Comparison of ENCODE assay signal across 15 cellular contexts in genomic region chr12:78101946-78102635, GRCh38.
DNase-seq lines count a peak whose midpoint lies in the region; ATAC-seq and TF ChIP-seq lines count a peak whose summit lies in the region.
"Had no signal": no experiment of that assay in that cellular context is flagged by ENCODE, and none has a peak within 500 bp of the region (broad histone marks: within the 10 kb centered on the region; RNA-seq: fewer than 3 reads in every experiment).

No MANE protein-coding gene starts in this region.

- H3K27ac ChIP-seq in breast epithelium: no peak overlapping the region
- no peak overlapping the region for H3K27ac ChIP-seq in PC-3 (ENCODE audit: low read length)
- no peak overlapping the region for H3K27ac ChIP-seq in tibial nerve
- H3K27ac ChIP-seq: cardiac muscle cell, RWPE1 had no signal

- CTCF ChIA-PET in MCF 10A (lab: Yijun Ruan, JAX): interaction anchor here (1.1 kb wide), 1 partner anchor 12 kb away, joined by 3 read pairs; no protein-coding TSS in a partner anchor
- CTCF ChIA-PET in PC-3 (lab: Charles Lee): no interaction called here

- BruUV-seq in MCF 10A (replicated peaks; lab: Mats Ljungman, UMichigan) (no TSS peak), PC-3 (replicated peaks; lab: Mats Ljungman, UMichigan) (no TSS peak)

- TF ChIP-seq CTCF in MCF 10A (IDR thresholded peaks at IDR 0.05; ENCODE audit: unreplicated experiment) (no peak), breast epithelium (IDR thresholded peaks at IDR 0.05) (no peak), PC-3 (conservative IDR thresholded peaks at IDR 0.05; ENCODE audit: low read depth, low read length) (no peak; the same call in 1 of the 2 replicates), tibial nerve (IDR thresholded peaks at IDR 0.05) (no peak)

- no peak overlapping the region for H3K27ac Mint-ChIP-seq in MCF 10A (ENCODE audit: low read depth, unreplicated experiment)
- H3K27ac Mint-ChIP-seq in stimulated activated naive CD8-positive, alpha-beta T cell treated with anti-CD3 and anti-CD28 coated beads, Interleukin-15, amount 100 ng/mL, for 72 hours: no peak overlapping the region
- H3K27ac Mint-ChIP-seq: activated naive CD4-positive, alpha-beta T cell treated with anti-CD3 and anti-CD28 coated beads, Interleukin-2, amount 50 U/mL, for 72 hours; T-helper 1 cell treated with Interleukin-12 subunit alpha and Interleukin-12 subunit beta and Interleukin-4 antibody, amounts not matched to agents 30 μg/mL and 1 μg/mL, for 36 hours had no signal

- no peaks in the 10 kb centered on the region for H4K20me1 ChIP-seq in PC-3 (ENCODE audit: low read length)

- no peak overlapping the region for H2AFZ ChIP-seq in PC-3 (ENCODE audit: low read length)

- intact Hi-C loops in MCF 10A (cut with micrococcal nuclease): loop anchor here (5.0 kb wide), 1 partner anchor 85 kb away; no protein-coding TSS in a partner anchor
- intact Hi-C loops in breast epithelium (cut with DNase I; ENCODE audit: low total_unique reads): no loop called here
- intact Hi-C loops in PC-3 (cut with micrococcal nuclease): no loop called here

- H3K4me3 ChIP-seq in breast epithelium (no peak overlapping the region), PC-3 (ENCODE audit: low read length) (no peak overlapping the region), tibial nerve (no peak overlapping the region)
- H3K4me3 ChIP-seq: cardiac muscle cell had no signal

- H3K79me2 ChIP-seq in PC-3 (ENCODE audit: low read length): no peaks in the 10 kb centered on the region

- H3K27me3 Mint-ChIP-seq in MCF 10A (ENCODE audit: insufficient read depth, unreplicated experiment): no peaks in the 10 kb centered on the region
- no peaks in the 10 kb centered on the region for H3K27me3 Mint-ChIP-seq in stimulated activated naive CD8-positive, alpha-beta T cell treated with anti-CD3 and anti-CD28 coated beads, Interleukin-15, amount 100 ng/mL, for 72 hours

- H3K4me2 ChIP-seq in PC-3 (ENCODE audit: low read length): no peak overlapping the region

- POLR2A ChIA-PET in MCF 10A (lab: Yijun Ruan, JAX): no interaction called here
- POLR2A ChIA-PET in PC-3 (lab: Charles Lee; ENCODE audit: unreplicated experiment): no interaction called here

- ATAC-seq in PC-3 (no peak), GM21515 (IDR thresholded peaks at IDR 0.05; ENCODE audit: unreplicated experiment) (no peak)
- ATAC-seq in stimulated activated naive CD8-positive, alpha-beta T cell treated with anti-CD3 and anti-CD28 coated beads, Interleukin-15, amount 100 ng/mL, for 72 hours: no peak
- ATAC-seq: activated naive CD4-positive, alpha-beta T cell treated with anti-CD3 and anti-CD28 coated beads, Interleukin-2, amount 50 U/mL, for 72 hours had no signal

- TF ChIP-seq EP300 in tibial nerve (IDR thresholded peaks at IDR 0.05): no peak

- no peaks in the 10 kb centered on the region for H3K9me3 Mint-ChIP-seq in MCF 10A (ENCODE audit: unreplicated experiment)
- H3K9me3 Mint-ChIP-seq in stimulated activated naive CD8-positive, alpha-beta T cell treated with anti-CD3 and anti-CD28 coated beads, Interleukin-15, amount 100 ng/mL, for 72 hours: peaks cover 6 to 7% of the 10 kb centered on the region in 2 donors

- TF ChIP-seq POLR2A in breast epithelium (IDR thresholded peaks at IDR 0.05) (no peak), tibial nerve (IDR thresholded peaks at IDR 0.05) (no peak)

- no peaks in the 10 kb centered on the region for H3F3A ChIP-seq in PC-3 (ENCODE audit: low read length, unreplicated experiment)

- H3K4me1 Mint-ChIP-seq in MCF 10A (ENCODE audit: insufficient read depth, unreplicated experiment): no peaks in the 10 kb centered on the region
- H3K4me1 Mint-ChIP-seq in stimulated activated naive CD8-positive, alpha-beta T cell treated with anti-CD3 and anti-CD28 coated beads, Interleukin-15, amount 100 ng/mL, for 72 hours: no peaks in the 10 kb centered on the region

- no peak overlapping the region for H3K4me3 Mint-ChIP-seq in MCF 10A (ENCODE audit: unreplicated experiment)
- no peak overlapping the region for H3K4me3 Mint-ChIP-seq in stimulated activated naive CD8-positive, alpha-beta T cell treated with anti-CD3 and anti-CD28 coated beads, Interleukin-15, amount 100 ng/mL, for 72 hours
- H3K4me3 Mint-ChIP-seq: T-helper 1 cell treated with Interleukin-12 subunit alpha and Interleukin-12 subunit beta and Interleukin-4 antibody, amounts not matched to agents 30 μg/mL and 1 μg/mL, for 36 hours had no signal

- H3K9me2 ChIP-seq in PC-3 (replicated peaks; ENCODE audit: low read length): no peaks in the 10 kb centered on the region

- WGBS in tibial nerve, 2 donors: 82 to 95% methylated on average over 4 of the region's 4 CpGs

- H3K9me3 ChIP-seq in breast epithelium (no peaks in the 10 kb centered on the region), PC-3 (ENCODE audit: low read length) (no peaks in the 10 kb centered on the region), tibial nerve (no peaks in the 10 kb centered on the region)

- H3K27me3 ChIP-seq in breast epithelium: no peaks in the 10 kb centered on the region
- no peaks in the 10 kb centered on the region for H3K27me3 ChIP-seq in PC-3 (ENCODE audit: low read length)
- H3K27me3 ChIP-seq in tibial nerve: no peaks in the 10 kb centered on the region
- H3K27me3 ChIP-seq: cardiac muscle cell had no signal

- DNase-seq in MCF 10A (ENCODE audit: unreplicated experiment): peak; percentile 20
- no peak for DNase-seq in breast epithelium (ENCODE audit: low spot score in 2 of 2)
- DNase-seq in PC-3: peak; percentile 25
- peak; percentile 49 for DNase-seq in fibroblast of peridontal ligament (ENCODE audit: extremely low read depth)
- no peak for DNase-seq in tibial nerve (ENCODE audit: low spot score in 2 of 2)
- no peak for DNase-seq in stimulated activated naive CD8-positive, alpha-beta T cell treated with anti-CD3 and anti-CD28 coated beads, Interleukin-15, amount 100 ng/mL, for 72 hours
- DNase-seq in A172 (ENCODE audit: low spot score): no peak
- DNase-seq: islet precursor cell, NCI-H1048, NCI-H524 treated with DMSO at 0.1 percent for 48 hours had no signal

- no peaks in the 10 kb centered on the region for H3K36me3 Mint-ChIP-seq in MCF 10A (ENCODE audit: insufficient read depth, unreplicated experiment)

- H3K36me3 ChIP-seq in breast epithelium (no peaks in the 10 kb centered on the region), PC-3 (ENCODE audit: low read depth, low read length) (no peaks in the 10 kb centered on the region), tibial nerve (peaks cover 0 to 4% (median 0%) of the 10 kb centered on the region in 3 donors)
- H3K36me3 ChIP-seq: cardiac muscle cell had no signal

- no peak overlapping the region for H3K9ac ChIP-seq in PC-3 (ENCODE audit: low read length)

- H3K4me1 ChIP-seq in breast epithelium (no peaks in the 10 kb centered on the region), PC-3 (ENCODE audit: insufficient read depth, low read length) (peaks cover 14% of the 10 kb centered on the region), tibial nerve (peaks cover 0 to 7% (median 2%) of the 10 kb centered on the region in 4 donors)

Comparison
In these comparisons a context has a peak if more than half of its experiments do, and no peak if none do; other contexts are left out.
1. DNase-seq: peak in MCF 10A (single experiment), PC-3 (single experiment) and fibroblast of peridontal ligament (single experiment); none in breast epithelium (0 of 2), tibial nerve (0 of 2), stimulated activated naive CD8-positive, alpha-beta T cell treated with anti-CD3 and anti-CD28 coated beads, Interleukin-15, amount 100 ng/mL, for 72 hours (0 of 2) and A172 (single experiment).